ENCODE assay signal across 8 cellular contexts in the genomic region with DNA sequence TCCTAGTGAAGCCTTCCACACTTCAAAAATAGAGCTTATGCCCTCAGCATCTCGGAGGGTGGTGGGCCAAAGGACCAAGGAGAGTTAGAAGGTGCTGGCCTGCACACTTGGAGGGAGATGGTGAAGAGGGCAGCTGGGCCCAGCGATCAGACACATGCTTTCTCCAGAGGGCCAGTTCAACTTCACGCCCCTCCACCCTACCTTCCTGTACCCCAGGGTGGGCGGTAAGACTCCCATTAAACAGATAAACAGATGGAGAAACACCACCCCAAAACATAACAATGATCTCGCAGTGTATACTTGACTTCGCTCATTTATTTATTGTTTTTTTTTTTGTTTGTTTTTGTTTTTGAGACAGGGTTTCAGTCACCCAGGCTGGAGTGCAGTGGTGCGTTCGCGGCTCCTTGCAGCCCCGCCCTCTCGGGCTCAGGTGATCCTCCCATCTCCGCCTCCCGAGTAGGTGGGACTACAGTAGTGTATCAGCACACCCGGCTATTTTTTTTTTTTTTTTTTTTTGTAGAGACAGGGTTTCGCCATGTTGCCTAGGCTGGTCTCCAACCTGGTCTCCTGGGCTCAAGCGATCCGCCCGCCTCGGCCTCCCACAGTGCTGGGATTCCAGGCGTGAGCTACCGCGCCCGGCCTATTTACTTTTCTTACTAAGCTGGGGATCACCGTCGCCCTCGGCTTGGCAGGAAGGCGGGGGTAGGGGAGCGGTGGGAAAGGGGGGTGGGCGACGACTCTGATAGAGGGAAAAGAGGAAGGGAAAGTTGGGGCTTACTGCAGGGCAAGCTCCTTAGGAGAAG. TPM values are rescaled to one million over a fixed set of nuclear protein-coding genes. Genes with fewer than 3 reads are reported as not detected.
A peak's percentile ranks its signal among the peaks of the same experiment; 100 is the strongest.
DNase-seq lines count a peak whose midpoint lies in the region; ATAC-seq and TF ChIP-seq lines count a peak whose summit lies in the region.

No MANE protein-coding gene starts in this region.

- TF ChIP-seq CTCF in Panc1 (IDR thresholded peaks at IDR 0.05): no peak
- TF ChIP-seq CTCF in fibroblast of the aortic adventitia (IDR thresholded peaks at IDR 0.05; ENCODE audit: insufficient read depth, low read length): no peak
- TF ChIP-seq CTCF in omental fat pad (IDR thresholded peaks at IDR 0.05): no peak

- peaks cover 26 to 88% (median 45%) of the 10 kb centered on the region in 10 experiments for H3K4me1 ChIP-seq in BLaER1 treated with 17β-estradiol and CSF1 and Interleukin-3, amounts not matched to agents 10 nM and 100 nM
- H3K4me1 ChIP-seq in Panc1 (ENCODE audit: control insufficient read depth, insufficient read depth, low read length) (peaks cover 14% of the 10 kb centered on the region; the same call in 1 of the 2 replicates), thymus (ENCODE audit: control insufficient read depth, insufficient read depth, low read length) (peaks cover 6% of the 10 kb centered on the region)

- intact Hi-C loops in Panc1 (cut with micrococcal nuclease; ENCODE audit: unreplicated experiment): no loop called here

- peak overlapping the region; percentile 81 to 98 (median 89) for H3K4me3 ChIP-seq in BLaER1 treated with 17β-estradiol and CSF1 and Interleukin-3, amounts not matched to agents 10 nM and 100 nM
- H3K4me3 ChIP-seq in Panc1 (ENCODE audit: low read depth in 2 of 2, low read length in 2 of 2) (peak overlapping the region; percentile 69 to 94), fibroblast of the aortic adventitia (ENCODE audit: low read depth, low read length) (peak overlapping the region; percentile 75), thymus (ENCODE audit: low read length) (peak overlapping the region; percentile 89)

- peaks cover 0 to 36% (median 5%) of the 10 kb centered on the region in 11 experiments; a peak in 9 of 22 replicates for H4K20me1 ChIP-seq in BLaER1 treated with 17β-estradiol and CSF1 and Interleukin-3, amounts not matched to agents 10 nM and 100 nM

- H3K4me1 Mint-ChIP-seq in activated T-helper 17 cell treated with anti-CD3 and anti-CD28 coated beads, Interleukin-2, amount 50 U/mL, for 72 hours: peaks cover 12% of the 10 kb centered on the region

- in situ Hi-C loops in Panc1 (cut with HindIII; ENCODE audit: low pct_unique_long_range_greater_than_20kb, low sequenced_read_pairs): no loop called here

- H3K27me3 ChIP-seq in BLaER1 treated with 17β-estradiol and CSF1 and Interleukin-3, amounts not matched to agents 10 nM and 100 nM: no peaks in the 10 kb centered on the region
- H3K27me3 ChIP-seq in Panc1 (ENCODE audit: control insufficient read depth, insufficient read depth, low read length) (no peaks in the 10 kb centered on the region), thymus (ENCODE audit: control insufficient read depth, insufficient read depth) (no peaks in the 10 kb centered on the region)

- CTCF ChIA-PET in Panc1 (lab: Charles Lee): interaction anchor here (0.7 kb wide), 2 partner anchors 156 to 1205 kb away, joined by 6 to 10 read pairs; no protein-coding TSS in a partner anchor

- DNase-seq in Panc1 (ENCODE audit: low read depth, low spot score) (no peak), fibroblast of the aortic adventitia (ENCODE audit: low read depth) (peak; percentile 37), omental fat pad (ENCODE audit: low spot score) (peak; percentile 42)

- peak overlapping the region; percentile 87 to 99 (median 95) for H3K4me2 ChIP-seq in BLaER1 treated with 17β-estradiol and CSF1 and Interleukin-3, amounts not matched to agents 10 nM and 100 nM

- peak overlapping the region; percentile 70 to 95 (median 90) for H3K27ac ChIP-seq in BLaER1 treated with 17β-estradiol and CSF1 and Interleukin-3, amounts not matched to agents 10 nM and 100 nM
- peak overlapping the region; percentile 84 for H3K27ac ChIP-seq in Panc1 (ENCODE audit: low read length)
- peak overlapping the region; percentile 91 for H3K27ac ChIP-seq in thymus (ENCODE audit: low read depth)

- POLR2A ChIA-PET in Panc1 (lab: Charles Lee): no interaction called here

- H3K36me3 Mint-ChIP-seq in activated T-helper 17 cell treated with anti-CD3 and anti-CD28 coated beads, Interleukin-2, amount 50 U/mL, for 72 hours (ENCODE audit: low read depth): peaks cover 43% of the 10 kb centered on the region

- no peak for TF ChIP-seq RAD21 in Ishikawa (IDR thresholded peaks at IDR 0.05; ENCODE audit: low read depth)

- BruUV-seq in Panc1 (replicated peaks; lab: Mats Ljungman, UMichigan): no TSS peak

- peaks cover 7 to 31% (median 21%) of the 10 kb centered on the region in 11 experiments; a peak in 14 of 22 replicates for H3K36me3 ChIP-seq in BLaER1 treated with 17β-estradiol and CSF1 and Interleukin-3, amounts not matched to agents 10 nM and 100 nM
- H3K36me3 ChIP-seq in Panc1 (ENCODE audit: control insufficient read depth, insufficient read depth, low read length) (peaks cover 11% of the 10 kb centered on the region; the same call in 1 of the 2 replicates), thymus (ENCODE audit: control insufficient read depth, insufficient read depth) (no peaks in the 10 kb centered on the region)

- no peaks in the 10 kb centered on the region for H3K27me3 Mint-ChIP-seq in activated T-helper 17 cell treated with anti-CD3 and anti-CD28 coated beads, Interleukin-2, amount 50 U/mL, for 72 hours

- WGBS in thymus: 7% methylated on average over 30 of the region's 30 CpGs

- no peaks in the 10 kb centered on the region for H3K9me3 ChIP-seq in BLaER1 treated with 17β-estradiol and CSF1 and Interleukin-3, amounts not matched to agents 10 nM and 100 nM (replicated peaks in 1 of 11)
- H3K9me3 ChIP-seq in Panc1 (ENCODE audit: control insufficient read depth, insufficient read depth, low read depth, low read length) (no peaks in the 10 kb centered on the region), thymus (ENCODE audit: control insufficient read depth) (no peaks in the 10 kb centered on the region)

- TF ChIP-seq EP300 in Ishikawa (IDR thresholded peaks at IDR 0.05; ENCODE audit: borderline replicate concordance): no peak

- H3K27ac Mint-ChIP-seq in activated T-helper 17 cell treated with anti-CD3 and anti-CD28 coated beads, Interleukin-2, amount 50 U/mL, for 72 hours: peak overlapping the region; percentile 87

- no peaks in the 10 kb centered on the region for H3K9me3 Mint-ChIP-seq in activated T-helper 17 cell treated with anti-CD3 and anti-CD28 coated beads, Interleukin-2, amount 50 U/mL, for 72 hours

- H3K4me3 Mint-ChIP-seq in activated T-helper 17 cell treated with anti-CD3 and anti-CD28 coated beads, Interleukin-2, amount 50 U/mL, for 72 hours: peak overlapping the region; percentile 84

- H3K9ac ChIP-seq in BLaER1 treated with 17β-estradiol and CSF1 and Interleukin-3, amounts not matched to agents 10 nM and 100 nM: peak overlapping the region; percentile 84 to 95 (median 90)

- peak; percentile 48 for ATAC-seq in GM19438 (IDR thresholded peaks at IDR 0.05; ENCODE audit: low read depth, unreplicated experiment)
- ATAC-seq in Panc1: peak; percentile 68
- ATAC-seq in activated T-helper 17 cell treated with anti-CD3 and anti-CD28 coated beads, Interleukin-2, amount 50 U/mL, for 72 hours (replicated peaks): peak; percentile 68
- ATAC-seq in omental fat pad (ENCODE audit: low FRiP score): peak; percentile 58

TF ChIP-seq in Ishikawa, 13 proteins besides CTCF, POLR2A, EP300 and RAD21 (continues in another document):
- TF ChIP-seq CREB1 (IDR thresholded peaks at IDR 0.05; ENCODE audit: low read depth): no peak
- peak; percentile 23; the same call in 1 of the 2 replicates for TF ChIP-seq TAF1 (IDR thresholded peaks at IDR 0.05; ENCODE audit: low read depth)

RNA-seq across cellular contexts. Expression of gene C10orf95, which starts 1.8 kb away (rescaled TPM):
- total RNA-seq in Panc1 (2021; ENCODE audit: unreplicated experiment) (0.21 TPM), fibroblast of the aortic adventitia (ENCODE audit: low replicate concordance) (not detected in 2 replicates), omental fat pad (under 1 TPM in 1 of 4 donors, not detected in 3; 0.84 TPM)
- polyA plus RNA-seq in Panc1 (2012; ENCODE audit: insufficient read length): 1.2 TPM
- under 1 TPM; 0.29 to 0.39 TPM for total RNA-seq in activated T-helper 17 cell treated with anti-CD3 and anti-CD28 coated beads, Interleukin-2, amount 50 U/mL, for 72 hours
- 0.46 TPM for polyA plus RNA-seq in thymus

RNA-seq across cellular contexts. Expression of gene CUEDC2, which starts 17.1 kb away (rescaled TPM):
- total RNA-seq in Panc1 (2021; ENCODE audit: unreplicated experiment) (79.3 TPM), fibroblast of the aortic adventitia (ENCODE audit: low replicate concordance) (40.9 and 61.4 TPM in 2 replicates), omental fat pad (10 to 100 TPM; 41.1 to 51.6 (median 47.2) TPM)
- polyA plus RNA-seq in Panc1 (2012; ENCODE audit: insufficient read length): 128 TPM
- 10 to 100 TPM; 53.3 to 58.5 TPM for total RNA-seq in activated T-helper 17 cell treated with anti-CD3 and anti-CD28 coated beads, Interleukin-2, amount 50 U/mL, for 72 hours
- 52.4 TPM for polyA plus RNA-seq in thymus

RNA-seq across cellular contexts. Expression of gene FBXL15, which starts 28.9 kb away (rescaled TPM):
- total RNA-seq in Panc1 (2021; ENCODE audit: unreplicated experiment): 7.9 TPM
- polyA plus RNA-seq in Panc1 (2012; ENCODE audit: insufficient read length): 17.0 TPM
- total RNA-seq in activated T-helper 17 cell treated with anti-CD3 and anti-CD28 coated beads, Interleukin-2, amount 50 U/mL, for 72 hours: 10 to 100 TPM; 12.6 to 15.4 TPM
- total RNA-seq in fibroblast of the aortic adventitia (ENCODE audit: low replicate concordance): 5.2 and 39.6 TPM in 2 replicates
- total RNA-seq in omental fat pad: 10 to 100 TPM; 11.7 to 16.8 (median 15.0) TPM
- 12.0 TPM for polyA plus RNA-seq in thymus

RNA-seq across cellular contexts. Expression of gene PSD, which starts 30.9 kb away (rescaled TPM):
- total RNA-seq in Panc1 (2021; ENCODE audit: unreplicated experiment) (2.4 TPM), fibroblast of the aortic adventitia (ENCODE audit: low replicate concordance) (0.18 and 1.3 TPM in 2 replicates), omental fat pad (1 to 10 TPM in 2 of 4 donors, under 1 TPM in 1, not detected in 1; 0.44 to 1.6 (median 1.1) TPM)
- 8.3 TPM for polyA plus RNA-seq in Panc1 (2012; ENCODE audit: insufficient read length)
- 1 to 10 TPM; 3.0 to 8.0 TPM for total RNA-seq in activated T-helper 17 cell treated with anti-CD3 and anti-CD28 coated beads, Interleukin-2, amount 50 U/mL, for 72 hours
- 3.8 TPM for polyA plus RNA-seq in thymus

RNA-seq across cellular contexts. Expression of gene ACTR1A, which starts 53.0 kb away (rescaled TPM):
- total RNA-seq in Panc1 (2021; ENCODE audit: unreplicated experiment) (147 TPM), fibroblast of the aortic adventitia (ENCODE audit: low replicate concordance) (103 and 105 TPM in 2 replicates), omental fat pad (100 to 1,000 TPM in 3 of 4 donors, 10 to 100 TPM in 1; 81.8 to 117 (median 113) TPM)
- polyA plus RNA-seq in Panc1 (2012; ENCODE audit: insufficient read length): 133 TPM
- total RNA-seq in activated T-helper 17 cell treated with anti-CD3 and anti-CD28 coated beads, Interleukin-2, amount 50 U/mL, for 72 hours: 10 to 100 TPM; 43.0 to 74.4 TPM
- polyA plus RNA-seq in thymus: 63.7 TPM
